19 cellular contexts compared by ENCODE assay signal in genomic region chr18:74226666-74227065, GRCh38.
"Had no signal": no experiment of that assay in that cellular context is flagged by ENCODE, and none has a peak within 500 bp of the region (broad histone marks: within the 10 kb centered on the region; RNA-seq: fewer than 3 reads in every experiment).

No MANE protein-coding gene starts in this region.

- H3K27ac ChIP-seq: foreskin keratinocyte, neutrophil, tibial artery had no signal

- ATAC-seq: foreskin keratinocyte; naive thymus-derived CD8-positive, alpha-beta T cell; right cardiac atrium; stimulated activated effector memory CD8-positive, alpha-beta T cell treated with anti-CD3 and anti-CD28 coated beads, Interleukin-12 subunit alpha, Interleukin-12 subunit beta, amount 100 ng/mL, for 72 hours; stimulated activated naive CD8-positive, alpha-beta T cell treated with anti-CD3 and anti-CD28 coated beads, Interleukin-15, Interleukin-2, amounts not matched to agents 100 U/mL and 50 U/mL, for 24 hours had no signal

- H3K36me3 ChIP-seq: neutrophil, tibial artery had no signal

- H3K36me3 Mint-ChIP-seq: naive thymus-derived CD8-positive, alpha-beta T cell; stimulated activated effector memory CD8-positive, alpha-beta T cell treated with anti-CD3 and anti-CD28 coated beads, Interleukin-12 subunit alpha, Interleukin-12 subunit beta, amount 100 ng/mL, for 72 hours had no signal

- H3K4me1 ChIP-seq: foreskin keratinocyte, tibial artery had no signal

- H3K4me1 Mint-ChIP-seq: naive thymus-derived CD8-positive, alpha-beta T cell; stimulated activated effector memory CD8-positive, alpha-beta T cell treated with anti-CD3 and anti-CD28 coated beads, Interleukin-12 subunit alpha, Interleukin-12 subunit beta, amount 100 ng/mL, for 72 hours had no signal

- H3K27ac Mint-ChIP-seq: endodermal cell; stimulated activated effector memory CD8-positive, alpha-beta T cell treated with anti-CD3 and anti-CD28 coated beads, Interleukin-12 subunit alpha, Interleukin-12 subunit beta, amount 100 ng/mL, for 72 hours had no signal

- H3K9me3 Mint-ChIP-seq: endodermal cell; naive thymus-derived CD8-positive, alpha-beta T cell; stimulated activated effector memory CD8-positive, alpha-beta T cell treated with anti-CD3 and anti-CD28 coated beads, Interleukin-12 subunit alpha, Interleukin-12 subunit beta, amount 100 ng/mL, for 72 hours had no signal

- DNase-seq: dermis blood vessel endothelial cell; effector CD4-positive, alpha-beta T cell; endodermal cell; erythroblast; foreskin keratinocyte; left colon; mammary epithelial cell; mucosa of descending colon; naive thymus-derived CD8-positive, alpha-beta T cell; posterior cingulate gyrus; right cardiac atrium; stimulated activated CD4-positive, alpha-beta T cell treated with anti-CD3 and anti-CD28 coated beads, Interleukin-4, amount 100 ng/mL, for 1 hour; stimulated activated CD8-positive, alpha-beta memory T cell treated with anti-CD3 and anti-CD28 coated beads, Interleukin-4, amount 100 ng/mL, for 48 hours; stimulated activated naive CD8-positive, alpha-beta T cell treated with anti-CD3 and anti-CD28 coated beads, Interleukin-15, Interleukin-2, amounts not matched to agents 100 U/mL and 50 U/mL, for 24 hours; tibial artery had no signal

- H3K27me3 ChIP-seq: foreskin keratinocyte, neutrophil, tibial artery had no signal

- H3K4me3 ChIP-seq: mucosa of descending colon, tibial artery had no signal

- FAIRE-seq: colon, endothelial cell of umbilical vein had no signal

- H3K4me3 Mint-ChIP-seq: endodermal cell; naive thymus-derived CD8-positive, alpha-beta T cell; stimulated activated effector memory CD8-positive, alpha-beta T cell treated with anti-CD3 and anti-CD28 coated beads, Interleukin-12 subunit alpha, Interleukin-12 subunit beta, amount 100 ng/mL, for 72 hours had no signal

- H3K9me3 ChIP-seq: mucosa of descending colon, neutrophil, tibial artery had no signal
